10 cellular contexts compared by ENCODE assay signal in the genomic region with DNA sequence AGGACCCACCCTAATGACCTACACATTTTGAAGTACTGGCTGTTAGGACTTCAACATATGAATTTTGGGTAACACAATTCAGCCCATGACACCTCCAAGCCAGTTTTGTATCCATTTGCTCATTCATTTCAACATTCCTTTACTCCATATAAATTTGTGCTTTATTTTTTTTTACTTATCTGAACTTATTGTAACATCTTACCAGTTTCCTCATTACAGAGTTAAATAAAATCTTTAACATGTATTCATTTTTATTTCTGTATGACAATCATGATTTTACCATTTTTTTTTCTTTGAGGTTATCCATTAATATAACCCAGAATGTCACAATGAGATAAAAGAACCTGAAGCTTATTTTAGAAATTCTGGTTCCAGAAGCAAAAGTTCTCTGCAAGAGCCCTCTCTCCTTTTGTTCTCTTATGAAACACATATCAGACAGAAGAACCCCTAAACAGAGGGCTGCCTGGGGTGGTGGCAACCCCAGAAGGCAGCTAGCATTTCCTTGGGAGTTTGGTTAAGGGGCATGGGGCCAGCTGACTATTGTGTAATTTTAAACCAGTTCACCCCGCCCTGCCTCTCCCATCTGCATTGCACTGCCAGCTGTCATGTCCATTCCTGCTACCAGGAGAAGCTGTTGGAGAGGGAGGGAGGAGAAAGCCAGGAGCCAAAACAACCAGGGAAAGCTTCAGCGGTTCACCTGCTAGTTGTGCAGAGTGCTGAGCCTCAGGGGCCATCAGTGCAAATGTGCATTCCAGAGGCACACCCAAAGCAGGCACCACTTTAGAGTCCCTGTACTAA. TPM values are rescaled to one million over a fixed set of nuclear protein-coding genes. Genes with fewer than 3 reads are reported as not detected.
DNase-seq lines count a peak whose midpoint lies in the region; ATAC-seq and TF ChIP-seq lines count a peak whose summit lies in the region.
"Had no signal": no experiment of that assay in that cellular context is flagged by ENCODE, and none has a peak within 500 bp of the region (broad histone marks: within the 10 kb centered on the region; RNA-seq: fewer than 3 reads in every experiment).

No MANE protein-coding gene starts in this region.

- H3K4me3 ChIP-seq in Peyer's patch (no peak overlapping the region), heart left ventricle (no peak overlapping the region)

- H3K4me1 ChIP-seq in Peyer's patch: no peaks in the 10 kb centered on the region
- peaks cover 0 to 9% (median 5%) of the 10 kb centered on the region in 12 donors for H3K4me1 ChIP-seq in heart left ventricle

- DNase-seq in NCI-H1092 treated with DMSO at 0.1 percent for 48 hours (lab: John Stamatoyannopoulos, UW): peak; percentile 54
- DNase-seq in NCI-H1092 (lab: John Stamatoyannopoulos, UW): no peak
- peak in 2 of 3 donors; percentile 57 to 61 for DNase-seq in Peyer's patch
- DNase-seq in heart left ventricle: peak in 2 of 5 donors; percentile 45 to 53
- no peak for DNase-seq in type B pancreatic cell (ENCODE audit: extremely low spot score, unreplicated experiment)
- DNase-seq in occipital lobe (lab: John Stamatoyannopoulos, UW): no peak
- no peak for DNase-seq in NCI-H187 treated with DMSO at 0.1 percent for 48 hours (lab: John Stamatoyannopoulos, UW)
- no peak for DNase-seq in activated naive CD4-positive, alpha-beta T cell treated with anti-CD3 and anti-CD28 coated beads for 36 hours
- DNase-seq: activated naive CD8-positive, alpha-beta T cell treated with anti-CD3 and anti-CD28 coated beads for 36 hours; T-helper 2 cell had no signal

- no peak overlapping the region for H3K4me3 Mint-ChIP-seq in type B pancreatic cell
- H3K4me3 Mint-ChIP-seq in activated naive CD4-positive, alpha-beta T cell treated with anti-CD3 and anti-CD28 coated beads for 36 hours: no peak overlapping the region
- H3K4me3 Mint-ChIP-seq: activated naive CD8-positive, alpha-beta T cell treated with anti-CD3 and anti-CD28 coated beads for 36 hours had no signal

- intact Hi-C loops in heart left ventricle (cut with DNase I): no loop called here
- intact Hi-C loops in activated naive CD4-positive, alpha-beta T cell treated with anti-CD3 and anti-CD28 coated beads for 36 hours (cut with micrococcal nuclease): no loop called here

- ATAC-seq in heart left ventricle: peak; percentile 51 to 78 (median 75)

- no peaks in the 10 kb centered on the region for H3K9me3 Mint-ChIP-seq in type B pancreatic cell
- H3K9me3 Mint-ChIP-seq in activated naive CD4-positive, alpha-beta T cell treated with anti-CD3 and anti-CD28 coated beads for 36 hours: no peaks in the 10 kb centered on the region
- H3K9me3 Mint-ChIP-seq: activated naive CD8-positive, alpha-beta T cell treated with anti-CD3 and anti-CD28 coated beads for 36 hours had no signal

- H3K36me3 ChIP-seq in Peyer's patch: no peaks in the 10 kb centered on the region
- H3K36me3 ChIP-seq in heart left ventricle: no peaks in the 10 kb centered on the region

- no peak for TF ChIP-seq POLR2A in Peyer's patch (IDR thresholded peaks at IDR 0.05)
- TF ChIP-seq POLR2A in heart left ventricle (IDR thresholded peaks at IDR 0.05): no peak

- WGBS in heart left ventricle, 4 donors: 9 to 32% (median 19%) methylated on average over 2 of the region's 2 CpGs

- peak in 1 of 6 experiments; percentile 13 for TF ChIP-seq CTCF in Peyer's patch (IDR thresholded peaks at IDR 0.05)
- no peak for TF ChIP-seq CTCF in heart left ventricle (IDR thresholded peaks at IDR 0.05)
- no peak for TF ChIP-seq CTCF in type B pancreatic cell (conservative IDR thresholded peaks at IDR 0.05)

- CTCF ChIA-PET in activated naive CD4-positive, alpha-beta T cell treated with anti-CD3 and anti-CD28 coated beads for 36 hours (lab: Charles Lee): interaction anchor here (0.7 kb wide), 1 partner anchor 17 kb away, joined by 3 read pairs; no protein-coding TSS in a partner anchor

- H3K36me3 Mint-ChIP-seq in type B pancreatic cell: no peaks in the 10 kb centered on the region
- no peaks in the 10 kb centered on the region for H3K36me3 Mint-ChIP-seq in activated naive CD4-positive, alpha-beta T cell treated with anti-CD3 and anti-CD28 coated beads for 36 hours (ENCODE audit: low read depth)
- H3K36me3 Mint-ChIP-seq: activated naive CD8-positive, alpha-beta T cell treated with anti-CD3 and anti-CD28 coated beads for 36 hours had no signal

- H3K4me1 Mint-ChIP-seq in type B pancreatic cell (ENCODE audit: unreplicated experiment): peaks cover 3% of the 10 kb centered on the region
- H3K4me1 Mint-ChIP-seq in activated naive CD4-positive, alpha-beta T cell treated with anti-CD3 and anti-CD28 coated beads for 36 hours (ENCODE audit: low read depth): no peaks in the 10 kb centered on the region
- H3K4me1 Mint-ChIP-seq: activated naive CD8-positive, alpha-beta T cell treated with anti-CD3 and anti-CD28 coated beads for 36 hours had no signal

- H3K9me3 ChIP-seq in Peyer's patch: no peaks in the 10 kb centered on the region
- H3K9me3 ChIP-seq in heart left ventricle: no peaks in the 10 kb centered on the region

- H3K27me3 ChIP-seq in Peyer's patch (no peaks in the 10 kb centered on the region), heart left ventricle (no peaks in the 10 kb centered on the region)

- H3K27me3 Mint-ChIP-seq in type B pancreatic cell: no peaks in the 10 kb centered on the region
- H3K27me3 Mint-ChIP-seq in activated naive CD4-positive, alpha-beta T cell treated with anti-CD3 and anti-CD28 coated beads for 36 hours (ENCODE audit: low read depth): no peaks in the 10 kb centered on the region
- H3K27me3 Mint-ChIP-seq: activated naive CD8-positive, alpha-beta T cell treated with anti-CD3 and anti-CD28 coated beads for 36 hours had no signal

- no peak overlapping the region for H3K27ac ChIP-seq in Peyer's patch
- H3K27ac ChIP-seq in heart left ventricle: no peak overlapping the region

- H3K27ac Mint-ChIP-seq in type B pancreatic cell: peak overlapping the region; percentile 81
- H3K27ac Mint-ChIP-seq in activated naive CD4-positive, alpha-beta T cell treated with anti-CD3 and anti-CD28 coated beads for 36 hours: no peak overlapping the region
- H3K27ac Mint-ChIP-seq: activated naive CD8-positive, alpha-beta T cell treated with anti-CD3 and anti-CD28 coated beads for 36 hours had no signal

RNA-seq across cellular contexts. Expression of a gene that starts 47.8 kb away (rescaled TPM):
- total RNA-seq in Peyer's patch (100 to 1,000 TPM in 3 of 4 donors, 10 to 100 TPM in 1; 48.7 to 270 (median 228) TPM), heart left ventricle (10 to 100 TPM; 19.1 to 78.6 (median 46.1) TPM), type B pancreatic cell (ENCODE audit: low replicate concordance) (127 and 135 TPM in 2 replicates), occipital lobe (40.7 TPM)
- 10 to 100 TPM; 30.6 to 90.0 TPM for polyA plus RNA-seq in heart left ventricle
- 100 to 1,000 TPM; 106 to 119 TPM for total RNA-seq in activated naive CD4-positive, alpha-beta T cell treated with anti-CD3 and anti-CD28 coated beads for 36 hours

Comparison
In these comparisons a context has a peak if more than half of its experiments do, and no peak if none do; other contexts are left out.
1. DNase-seq: peak in NCI-H1092 treated with DMSO at 0.1 percent for 48 hours (single experiment) and Peyer's patch (2 of 3); none in NCI-H1092 (single experiment), type B pancreatic cell (single experiment), occipital lobe (single experiment), NCI-H187 treated with DMSO at 0.1 percent for 48 hours (single experiment) and activated naive CD4-positive, alpha-beta T cell treated with anti-CD3 and anti-CD28 coated beads for 36 hours (single experiment).